10 cellular contexts compared by ENCODE assay signal in the genomic region with DNA sequence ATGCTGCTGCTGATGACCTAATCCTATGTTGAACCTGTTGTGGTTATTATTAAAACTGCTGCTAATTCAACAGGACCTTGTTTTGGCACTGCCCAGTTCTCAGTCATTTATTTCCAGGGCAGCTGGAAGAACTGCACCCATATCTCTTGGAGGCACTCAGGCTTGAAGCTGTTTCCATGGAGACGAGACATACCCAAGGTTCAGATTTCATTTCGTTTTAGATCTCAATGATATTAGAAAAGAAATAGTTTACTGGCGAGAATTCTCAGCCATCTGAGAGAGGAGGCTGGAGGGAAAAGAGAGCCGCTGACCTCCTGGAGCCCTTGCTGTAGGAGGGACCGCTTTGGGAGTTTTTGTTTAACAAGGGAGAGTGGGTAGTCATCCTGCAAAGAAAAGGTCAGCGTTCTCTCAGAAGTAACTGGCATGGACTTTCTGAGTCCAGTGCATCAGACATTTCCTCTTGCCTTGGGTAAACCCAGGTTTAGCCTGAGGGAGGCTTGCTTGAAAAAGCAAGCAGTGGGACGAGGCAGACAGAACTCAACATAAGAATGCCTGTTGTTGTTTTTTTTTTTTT.
DNase-seq lines count a peak whose midpoint lies in the region; ATAC-seq and TF ChIP-seq lines count a peak whose summit lies in the region.
"Had no signal": no experiment of that assay in that cellular context is flagged by ENCODE, and none has a peak within 500 bp of the region (broad histone marks: within the 10 kb centered on the region; RNA-seq: fewer than 3 reads in every experiment).

No MANE protein-coding gene starts in this region.

- intact Hi-C loops in ovary (cut with DNase I) = no loop called here

- H3K27ac ChIP-seq in BLaER1 (no peak overlapping the region), ovary (peak overlapping the region in 1 of 2 donors; percentile 8)
- H3K27ac ChIP-seq: foreskin keratinocyte had no signal

- H3K27me3 Mint-ChIP-seq in activated T-cell treated with anti-CD3 and anti-CD28 coated beads, Interleukin-2, amount 50 U/mL, for 72 hours (ENCODE audit: low read depth) = no peaks in the 10 kb centered on the region

- no peaks in the 10 kb centered on the region for H4K20me1 ChIP-seq in BLaER1

- no peak for ATAC-seq in activated T-cell treated with anti-CD3 and anti-CD28 coated beads, Interleukin-2, amount 50 U/mL, for 72 hours (replicated peaks in 1 of 2)
- ATAC-seq in GM21381 (IDR thresholded peaks at IDR 0.05; ENCODE audit: unreplicated experiment) = no peak
- ATAC-seq: foreskin keratinocyte had no signal

- H3K27ac Mint-ChIP-seq in activated T-cell treated with anti-CD3 and anti-CD28 coated beads, Interleukin-2, amount 50 U/mL, for 72 hours = no peak overlapping the region
- H3K27ac Mint-ChIP-seq: T-helper 2 cell treated with Interferon-gamma antibody and Interleukin-4, amounts not matched to agents 5 μg/mL and 100 μg/mL, for 36 hours had no signal

- no peaks in the 10 kb centered on the region for H3K4me1 Mint-ChIP-seq in activated T-cell treated with anti-CD3 and anti-CD28 coated beads, Interleukin-2, amount 50 U/mL, for 72 hours (ENCODE audit: low read depth)

- no peak overlapping the region for H3K4me3 ChIP-seq in BLaER1
- H3K4me3 ChIP-seq in cardiac fibroblast (replicated peaks in 1 of 2; ENCODE audit: low read depth in 2 of 2, low read length in 2 of 2) = no peak overlapping the region
- H3K4me3 ChIP-seq in ovary = no peak overlapping the region

- 9 to 14% (median 11%) methylated on average over 7 of the region's 7 CpGs for WGBS in ovary, 3 donors

- H3K9ac ChIP-seq in BLaER1 = no peak overlapping the region

- H3K36me3 Mint-ChIP-seq in activated T-cell treated with anti-CD3 and anti-CD28 coated beads, Interleukin-2, amount 50 U/mL, for 72 hours (ENCODE audit: insufficient read depth in 2 of 2) = peaks cover 2 to 3% of the 10 kb centered on the region in 2 donors

- H3K27me3 ChIP-seq in BLaER1 (no peaks in the 10 kb centered on the region), ovary (no peaks in the 10 kb centered on the region)
- H3K27me3 ChIP-seq: foreskin keratinocyte had no signal

- H3K4me2 ChIP-seq in BLaER1 = peak overlapping the region; percentile 50

- H3K36me3 ChIP-seq in BLaER1 (no peaks in the 10 kb centered on the region), ovary (no peaks in the 10 kb centered on the region)

- H3K4me3 Mint-ChIP-seq in activated T-cell treated with anti-CD3 and anti-CD28 coated beads, Interleukin-2, amount 50 U/mL, for 72 hours = no peak overlapping the region
- H3K4me3 Mint-ChIP-seq: T-helper 2 cell treated with Interferon-gamma antibody and Interleukin-4, amounts not matched to agents 5 μg/mL and 100 μg/mL, for 36 hours had no signal

- no peak for TF ChIP-seq EP300 in ovary (IDR thresholded peaks at IDR 0.05)

- DNase-seq in NCI-H187 (lab: John Stamatoyannopoulos, UW) = peak; percentile 43 to 77
- peak; percentile 52 to 74 for DNase-seq in cardiac fibroblast (ENCODE audit: low read depth in 2 of 2)
- DNase-seq in myocyte (ENCODE audit: low read depth) = peak; percentile 73
- DNase-seq in activated T-cell treated with anti-CD3 and anti-CD28 coated beads, Interleukin-2, amount 50 U/mL, for 72 hours = no peak
- no peak for DNase-seq in ovary
- no peak for DNase-seq in CD1c-positive myeloid dendritic cell (ENCODE audit: extremely low spot score)
- DNase-seq: foreskin keratinocyte had no signal

- TF ChIP-seq CTCF in cardiac fibroblast (IDR thresholded peaks at IDR 0.05; ENCODE audit: low read depth, low read length) (no peak), ovary (IDR thresholded peaks at IDR 0.05) (no peak)

- peaks cover 12% of the 10 kb centered on the region for H3K9me3 ChIP-seq in BLaER1
- H3K9me3 ChIP-seq in ovary = no peaks in the 10 kb centered on the region

- H3K4me1 ChIP-seq in BLaER1 (peaks cover 24% of the 10 kb centered on the region), ovary (ENCODE audit: insufficient read depth) (peaks cover 7% of the 10 kb centered on the region)
- H3K4me1 ChIP-seq: foreskin keratinocyte had no signal

- H3K9me3 Mint-ChIP-seq in activated T-cell treated with anti-CD3 and anti-CD28 coated beads, Interleukin-2, amount 50 U/mL, for 72 hours = peaks cover 0 to 1% of the 10 kb centered on the region in 2 donors

- TF ChIP-seq POLR2A in ovary (IDR thresholded peaks at IDR 0.05) = no peak

Comparison
In these comparisons a context has a peak if more than half of its experiments do, and no peak if none do; other contexts are left out.
1. DNase-seq: peak in NCI-H187 (2 of 2), cardiac fibroblast (2 of 2) and myocyte (single experiment); none in activated T-cell treated with anti-CD3 and anti-CD28 coated beads, Interleukin-2, amount 50 U/mL, for 72 hours (0 of 2), ovary (0 of 5) and CD1c-positive myeloid dendritic cell (single experiment).